3 cellular contexts compared by ENCODE assay signal in the genomic region with DNA sequence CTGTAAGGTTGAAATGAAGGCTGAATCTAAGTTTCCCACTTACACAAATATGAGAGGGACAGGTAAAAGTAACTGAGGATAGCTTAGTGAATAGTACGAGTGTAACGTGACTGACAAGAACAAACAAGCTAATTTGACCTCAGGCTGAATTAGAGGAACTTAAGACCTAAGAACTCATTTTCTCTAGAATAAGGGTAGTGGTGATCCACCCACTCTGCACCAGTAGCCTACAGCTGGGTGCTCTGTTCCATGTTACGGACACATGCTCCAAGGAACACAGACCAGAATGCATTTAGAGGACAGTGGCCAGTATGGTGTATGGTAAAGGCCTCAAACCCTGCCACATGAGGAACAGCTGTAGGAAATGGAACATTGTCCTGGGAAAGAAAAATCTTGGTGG.
TF ChIP-seq lines count a peak whose summit lies in the region.

No MANE protein-coding gene starts in this region.

TF ChIP-seq in A549, 52 proteins besides CTCF, POLR2A, EP300 and RAD21:
- TF ChIP-seq TP53 (CRISPR knock-in tag; IDR thresholded peaks at IDR 0.05) (no peak), ZFP36 (IDR thresholded peaks at IDR 0.05; ENCODE audit: borderline replicate concordance, partially characterized antibody) (no peak)
- TF ChIP-seq, protein P1, sequence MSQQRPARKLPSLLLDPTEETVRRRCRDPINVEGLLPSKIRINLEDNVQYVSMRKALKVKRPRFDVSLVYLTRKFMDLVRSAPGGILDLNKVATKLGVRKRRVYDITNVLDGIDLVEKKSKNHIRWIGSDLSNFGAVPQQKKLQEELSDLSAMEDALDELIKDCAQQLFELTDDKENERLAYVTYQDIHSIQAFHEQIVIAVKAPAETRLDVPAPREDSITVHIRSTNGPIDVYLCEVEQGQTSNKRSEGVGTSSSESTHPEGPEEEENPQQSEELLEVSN (IDR thresholded peaks at IDR 0.05; ENCODE audit: borderline replicate concordance, low read depth): no peak

TF ChIP-seq in HEK293, 187 proteins besides CTCF, POLR2A, EP300 and RAD21:
- TF ChIP-seq ZNF600 (tag by site-specific recombination; IDR thresholded peaks at IDR 0.05): peak; percentile 60
- TF ChIP-seq ZNF248 (tag by site-specific recombination; IDR thresholded peaks at IDR 0.05): no peak
- TF ChIP-seq ZNF521 (tag by site-specific recombination; IDR thresholded peaks at IDR 0.05): no peak
- no peak for TF ChIP-seq ZNF560 (tag by site-specific recombination; IDR thresholded peaks at IDR 0.05; ENCODE audit: borderline replicate concordance)
- TF ChIP-seq, protein P2, sequence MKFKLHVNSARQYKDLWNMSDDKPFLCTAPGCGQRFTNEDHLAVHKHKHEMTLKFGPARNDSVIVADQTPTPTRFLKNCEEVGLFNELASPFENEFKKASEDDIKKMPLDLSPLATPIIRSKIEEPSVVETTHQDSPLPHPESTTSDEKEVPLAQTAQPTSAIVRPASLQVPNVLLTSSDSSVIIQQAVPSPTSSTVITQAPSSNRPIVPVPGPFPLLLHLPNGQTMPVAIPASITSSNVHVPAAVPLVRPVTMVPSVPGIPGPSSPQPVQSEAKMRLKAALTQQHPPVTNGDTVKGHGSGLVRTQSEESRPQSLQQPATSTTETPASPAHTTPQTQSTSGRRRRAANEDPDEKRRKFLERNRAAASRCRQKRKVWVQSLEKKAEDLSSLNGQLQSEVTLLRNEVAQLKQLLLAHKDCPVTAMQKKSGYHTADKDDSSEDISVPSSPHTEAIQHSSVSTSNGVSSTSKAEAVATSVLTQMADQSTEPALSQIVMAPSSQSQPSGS (tag by site-specific recombination; IDR thresholded peaks at IDR 0.05; ENCODE audit: low read depth): no peak
TF ChIP-seq in HEK293: peak in this region for 1.

TF ChIP-seq in H1, 55 proteins besides CTCF, POLR2A, EP300 and RAD21:
- TF ChIP-seq EGR1 (IDR thresholded peaks at IDR 0.05; ENCODE audit: borderline replicate concordance, low read depth, low read length) (no peak), KDM5A (IDR thresholded peaks at IDR 0.05; ENCODE audit: low read length) (no peak), POLR2AphosphoS5 (IDR thresholded peaks at IDR 0.05; ENCODE audit: low read depth, low read length) (no peak), FOSL1 (IDR thresholded peaks at IDR 0.05; ENCODE audit: insufficient read depth, low read depth, low read length) (no peak), SRF (IDR thresholded peaks at IDR 0.05; ENCODE audit: low read depth, low read length) (no peak), BRCA1 (IDR thresholded peaks at IDR 0.05; ENCODE audit: low read depth, low read length) (no peak), CBX8 (IDR thresholded peaks at IDR 0.05; ENCODE audit: borderline replicate concordance, low read depth, low read length) (no peak), GTF2F1 (IDR thresholded peaks at IDR 0.05; ENCODE audit: borderline replicate concordance, low read depth, low read length) (no peak), KDM1A (IDR thresholded peaks at IDR 0.05; ENCODE audit: borderline replicate concordance, low read length) (no peak), SIN3A (conservative IDR thresholded peaks at IDR 0.05 in 1 of 2, IDR thresholded peaks at IDR 0.05 in 1 of 2; ENCODE audit: low read depth in 1 of 2, low read length in 2 of 2) (no peak), TCF12 (IDR thresholded peaks at IDR 0.05; ENCODE audit: low read depth, low read length) (no peak), CREB1 (IDR thresholded peaks at IDR 0.05) (no peak), EZH2 (IDR thresholded peaks at IDR 0.05; ENCODE audit: low read depth, low read length, severe bottlenecking) (no peak)
TF ChIP-seq in H1: peak in this region for 0.
